ENCODE assay signal across 10 cellular contexts in genomic region chr13:108213946-108214345, GRCh38. TPM values are rescaled to one million over a fixed set of nuclear protein-coding genes. Genes with fewer than 3 reads are reported as not detected.
DNase-seq lines count a peak whose midpoint lies in the region; ATAC-seq, FAIRE-seq and TF ChIP-seq lines count a peak whose summit lies in the region.
"Had no signal": no experiment of that assay in that cellular context is flagged by ENCODE, and none has a peak within 500 bp of the region (broad histone marks: within the 10 kb centered on the region; RNA-seq: fewer than 3 reads in every experiment).

No MANE protein-coding gene starts in this region.

- no peak for FAIRE-seq in GM12891 (lab: Jason Lieb, UNC)

- no peak for TF ChIP-seq POLR2A in GM12891 (IDR thresholded peaks at IDR 0.05; ENCODE audit: low read depth, low read length)

- no peak for TF ChIP-seq CTCF in GM10266 (IDR thresholded peaks at IDR 0.05; ENCODE audit: control insufficient read depth, insufficient read depth, low read depth, missing control alignments)

- no peaks in the 10 kb centered on the region for H3K9me3 ChIP-seq in NT2/D1 (ENCODE audit: insufficient read depth, low read length)
- H3K9me3 ChIP-seq: SJSA1 had no signal

- H3K36me3 ChIP-seq in NT2/D1 (ENCODE audit: insufficient read depth, insufficient read length, low read length) = peaks cover 6% of the 10 kb centered on the region

- H3K27ac ChIP-seq in epithelial cell of prostate = peak overlapping the region; percentile 60
- H3K27ac ChIP-seq: C4-2B, SJSA1 had no signal

- H3K4me3 ChIP-seq in NT2/D1 (ENCODE audit: insufficient read length, low read depth) = peak overlapping the region; percentile 51
- H3K4me3 ChIP-seq: SJSA1 had no signal

- no peaks in the 10 kb centered on the region for H3K27me3 ChIP-seq in NT2/D1 (ENCODE audit: insufficient read depth, insufficient read length)
- H3K27me3 ChIP-seq: SJSA1 had no signal

- H3K9ac ChIP-seq in NT2/D1 (ENCODE audit: insufficient read length, low read depth) = no peak overlapping the region

- H3K4me1 ChIP-seq in NT2/D1 (ENCODE audit: insufficient read depth, insufficient read length) = no peaks in the 10 kb centered on the region

- ATAC-seq in GM19463 (IDR thresholded peaks at IDR 0.05; ENCODE audit: unreplicated experiment) = no peak

- DNase-seq in NCI-H2107 treated with DMSO at 0.1 percent for 48 hours (lab: John Stamatoyannopoulos, UW; ENCODE audit: unreplicated experiment) (peak; percentile 63), NCI-H2107 (lab: John Stamatoyannopoulos, UW) (no peak), NT2/D1 (ENCODE audit: low read depth, low spot score) (no peak), epithelial cell of prostate (ENCODE audit: low read depth, low spot score) (no peak), renal cortical epithelial cell (ENCODE audit: low read depth) (peak; percentile 75), GM10266 (ENCODE audit: extremely low spot score) (no peak), GM12891 (ENCODE audit: insufficient read length, low spot score) (no peak)

TF ChIP-seq in GM12891, 5 proteins besides CTCF, POLR2A, EP300 and RAD21:
- no peak for TF ChIP-seq TAF1 (IDR thresholded peaks at IDR 0.05; ENCODE audit: low read depth, low read length)
- TF ChIP-seq POU2F2 (IDR thresholded peaks at IDR 0.05; ENCODE audit: low read depth, low read length) = no peak
- no peak for TF ChIP-seq PAX5 (IDR thresholded peaks at IDR 0.05; ENCODE audit: insufficient read depth, low read length, severe bottlenecking)
- no peak for TF ChIP-seq SPI1 (IDR thresholded peaks at IDR 0.05; ENCODE audit: low read depth, low read length)
- TF ChIP-seq POLR2AphosphoS5 (IDR thresholded peaks at IDR 0.05; ENCODE audit: low read depth, low read length) = no peak

RNA-seq across cellular contexts. Expression of gene LIG4, which starts 1.4 kb away (rescaled TPM):
- total RNA-seq in renal cortical epithelial cell = 20.3 and 27.5 TPM in 2 replicates
- polyA plus RNA-seq in GM12891 (2012; ENCODE audit: low read depth, missing spikeins) = 3.6 TPM

RNA-seq across cellular contexts. Expression of gene ABHD13, which starts 4.2 kb away (rescaled TPM):
- 9.0 and 9.6 TPM in 2 replicates for total RNA-seq in renal cortical epithelial cell
- 4.0 TPM for polyA plus RNA-seq in GM12891 (2012; ENCODE audit: low read depth, missing spikeins)

RNA-seq across cellular contexts. Expression of gene TNFSF13B, which starts 55.6 kb away (rescaled TPM):
- 1.3 and 4.7 TPM in 2 replicates for total RNA-seq in renal cortical epithelial cell
- 14.0 TPM for polyA plus RNA-seq in GM12891 (2012; ENCODE audit: low read depth, missing spikeins)

Comparison
In these comparisons a context has a peak if more than half of its experiments do, and no peak if none do; other contexts are left out.
1. DNase-seq: peak in NCI-H2107 treated with DMSO at 0.1 percent for 48 hours (single experiment) and renal cortical epithelial cell (single experiment); none in NCI-H2107 (single experiment), NT2/D1 (single experiment), epithelial cell of prostate (single experiment), GM10266 (single experiment) and GM12891 (single experiment).